8 cellular contexts compared by ENCODE assay signal in genomic region chr7:137656227-137656849, GRCh38.
DNase-seq lines count a peak whose midpoint lies in the region; ATAC-seq and TF ChIP-seq lines count a peak whose summit lies in the region.

No MANE protein-coding gene starts in this region.

- H3K27ac ChIP-seq in Peyer's patch = no peak overlapping the region
- H3K27ac ChIP-seq in upper lobe of right lung = no peak overlapping the region

- H3K27me3 ChIP-seq in Peyer's patch (no peaks in the 10 kb centered on the region), upper lobe of right lung (no peaks in the 10 kb centered on the region)

- H3K36me3 ChIP-seq in Peyer's patch (no peaks in the 10 kb centered on the region), upper lobe of right lung (no peaks in the 10 kb centered on the region)

- TF ChIP-seq POLR2A in Peyer's patch (IDR thresholded peaks at IDR 0.05) = no peak

- H3K4me1 Mint-ChIP-seq in activated T-helper 2 cell treated with anti-CD3 and anti-CD28 coated beads, Interferon-gamma antibody, Interleukin-2, Interleukin-4, amounts not matched to agents 10 μg/mL and 5 μg/mL and 100 μg/mL, durations not matched to agents 14 hours and 24 hours and 36 hours (ENCODE audit: low read depth) = no peaks in the 10 kb centered on the region

- H3K9me3 Mint-ChIP-seq in activated T-helper 2 cell treated with anti-CD3 and anti-CD28 coated beads, Interferon-gamma antibody, Interleukin-2, Interleukin-4, amounts not matched to agents 10 μg/mL and 5 μg/mL and 100 μg/mL, durations not matched to agents 14 hours and 24 hours and 36 hours = no peaks in the 10 kb centered on the region

- H3K4me3 ChIP-seq in Peyer's patch = no peak overlapping the region
- no peak overlapping the region for H3K4me3 ChIP-seq in upper lobe of right lung

- no peaks in the 10 kb centered on the region for H3K36me3 Mint-ChIP-seq in activated T-helper 2 cell treated with anti-CD3 and anti-CD28 coated beads, Interferon-gamma antibody, Interleukin-2, Interleukin-4, amounts not matched to agents 10 μg/mL and 5 μg/mL and 100 μg/mL, durations not matched to agents 14 hours and 24 hours and 36 hours (ENCODE audit: low read depth)

- H3K4me1 ChIP-seq in Peyer's patch = no peaks in the 10 kb centered on the region
- H3K4me1 ChIP-seq in upper lobe of right lung = peaks cover 9% of the 10 kb centered on the region

- H3K27ac Mint-ChIP-seq in activated T-helper 2 cell treated with anti-CD3 and anti-CD28 coated beads, Interferon-gamma antibody, Interleukin-2, Interleukin-4, amounts not matched to agents 10 μg/mL and 5 μg/mL and 100 μg/mL, durations not matched to agents 14 hours and 24 hours and 36 hours = no peak overlapping the region

- peak; percentile 33 for DNase-seq in DMS153 treated with DMSO at 0.1 percent for 48 hours (lab: John Stamatoyannopoulos, UW; ENCODE audit: unreplicated experiment)
- DNase-seq in LHCN-M2 (ENCODE audit: low read depth) = peak; percentile 83
- DNase-seq in Peyer's patch = peak; percentile 38 to 84 (median 64)
- DNase-seq in activated T-helper 2 cell treated with anti-CD3 and anti-CD28 coated beads, Interferon-gamma antibody, Interleukin-2, Interleukin-4, amounts not matched to agents 10 μg/mL and 5 μg/mL and 100 μg/mL, durations not matched to agents 14 hours and 24 hours and 36 hours (ENCODE audit: low spot score) = peak; percentile 34
- DNase-seq in foreskin melanocyte = peak; percentile 71
- peak; percentile 78 for DNase-seq in omental fat pad (ENCODE audit: low spot score)
- peak; percentile 76 for DNase-seq in upper lobe of right lung

- H3K9me3 ChIP-seq in Peyer's patch (no peaks in the 10 kb centered on the region), upper lobe of right lung (no peaks in the 10 kb centered on the region)

- TF ChIP-seq CTCF in Peyer's patch (IDR thresholded peaks at IDR 0.05) = peak in 5 of 6 experiments; percentile 53 to 73 (median 58)
- TF ChIP-seq CTCF in omental fat pad (IDR thresholded peaks at IDR 0.05) = peak in 1 of 3 donors; percentile 49
- peak; percentile 80 for TF ChIP-seq CTCF in upper lobe of right lung (IDR thresholded peaks at IDR 0.05)

- ATAC-seq in GM21737 (IDR thresholded peaks at IDR 0.05; ENCODE audit: unreplicated experiment) = peak; percentile 80
- no peak for ATAC-seq in omental fat pad (ENCODE audit: low FRiP score)
- ATAC-seq in upper lobe of right lung = peak; percentile 90

- no peak overlapping the region for H3K4me3 Mint-ChIP-seq in activated T-helper 2 cell treated with anti-CD3 and anti-CD28 coated beads, Interferon-gamma antibody, Interleukin-2, Interleukin-4, amounts not matched to agents 10 μg/mL and 5 μg/mL and 100 μg/mL, durations not matched to agents 14 hours and 24 hours and 36 hours (ENCODE audit: low read depth)

- intact Hi-C loops in activated T-helper 2 cell treated with anti-CD3 and anti-CD28 coated beads, Interferon-gamma antibody, Interleukin-2, Interleukin-4, amounts not matched to agents 10 μg/mL and 5 μg/mL and 100 μg/mL, durations not matched to agents 14 hours and 24 hours and 36 hours (cut with micrococcal nuclease) = loop anchor here (1.0 kb wide), 2 partner anchors 243 to 353 kb away; no protein-coding TSS in a partner anchor
- intact Hi-C loops in upper lobe of right lung (cut with DNase I) = loop anchor here (10.0 kb wide), 1 partner anchor 228 kb away; no protein-coding TSS in a partner anchor

- peaks cover 4% of the 10 kb centered on the region for H3K27me3 Mint-ChIP-seq in activated T-helper 2 cell treated with anti-CD3 and anti-CD28 coated beads, Interferon-gamma antibody, Interleukin-2, Interleukin-4, amounts not matched to agents 10 μg/mL and 5 μg/mL and 100 μg/mL, durations not matched to agents 14 hours and 24 hours and 36 hours (ENCODE audit: low read depth)

Comparison
In these comparisons a context has a peak if more than half of its experiments do, and no peak if none do; other contexts are left out.
1. DNase-seq: peak in every context shown above with its lines; median percentile 83 in LHCN-M2; 78 in omental fat pad; 76 in upper lobe of right lung; 71 in foreskin melanocyte; 64 in Peyer's patch; 34 in activated T-helper 2 cell treated with anti-CD3 and anti-CD28 coated beads, Interferon-gamma antibody, Interleukin-2, Interleukin-4, amounts not matched to agents 10 μg/mL and 5 μg/mL and 100 μg/mL, durations not matched to agents 14 hours and 24 hours and 36 hours; 33 in DMS153 treated with DMSO at 0.1 percent for 48 hours.